ENCODE assay signal across 9 cellular contexts in the genomic region with DNA sequence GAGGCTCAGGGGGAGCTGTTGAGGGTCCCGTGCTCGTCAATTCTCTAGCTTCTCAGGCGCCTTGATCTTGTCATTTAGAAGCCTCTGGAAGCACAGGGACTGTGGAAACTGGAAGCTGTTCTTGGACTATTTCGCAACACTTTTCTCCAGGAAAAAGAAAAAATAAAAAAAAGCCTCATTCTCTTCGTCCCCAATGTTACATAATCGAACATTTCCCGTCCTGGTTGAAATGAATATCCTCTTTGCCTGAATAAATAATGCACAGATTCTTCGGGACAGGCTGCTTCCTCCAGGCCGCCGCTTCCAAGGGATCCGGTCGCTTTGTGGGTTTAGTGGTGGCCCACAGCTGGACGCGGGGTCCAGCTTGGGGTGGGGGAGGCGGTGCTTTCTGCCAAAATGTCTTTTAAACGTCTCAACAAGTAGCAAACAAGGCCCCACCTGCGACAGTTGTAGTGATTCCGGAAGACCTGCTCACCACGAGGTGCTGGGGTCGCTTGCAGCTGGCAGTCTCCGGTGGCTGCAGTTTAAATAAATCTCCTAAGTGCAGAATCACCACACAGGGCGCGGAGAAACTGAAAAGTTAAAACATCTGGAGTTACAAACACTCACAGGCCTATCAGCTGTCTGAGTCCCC.
DNase-seq lines count a peak whose midpoint lies in the region; ATAC-seq and TF ChIP-seq lines count a peak whose summit lies in the region.
"Had no signal": no experiment of that assay in that cellular context is flagged by ENCODE, and none has a peak within 500 bp of the region (broad histone marks: within the 10 kb centered on the region; RNA-seq: fewer than 3 reads in every experiment).

No MANE protein-coding gene starts in this region.

- peak overlapping the region; percentile 58 for H2AFZ ChIP-seq in ACC112 (ENCODE audit: low read length, unreplicated experiment)

- H3K4me3 ChIP-seq in ACC112 (ENCODE audit: low read depth, low read length) (no peak overlapping the region), epithelial cell of proximal tubule (ENCODE audit: low read depth, low read length) (peak overlapping the region; percentile 37)

- TF ChIP-seq CTCF in epithelial cell of proximal tubule (conservative IDR thresholded peaks at IDR 0.05; ENCODE audit: low read depth, low read length), result no peak

- no peaks in the 10 kb centered on the region for H3K36me3 ChIP-seq in ACC112 (ENCODE audit: insufficient read depth, low read length)

- H3K36me3 Mint-ChIP-seq in naive B cell, result no peaks in the 10 kb centered on the region

- H3K79me2 ChIP-seq in ACC112 (ENCODE audit: control insufficient read depth, insufficient read depth, low read length, unreplicated experiment), result no peaks in the 10 kb centered on the region

- H3K27me3 ChIP-seq in ACC112 (ENCODE audit: insufficient read depth, low read length), result no peaks in the 10 kb centered on the region

- H3K27ac Mint-ChIP-seq in naive B cell, result peak overlapping the region in 1 of 6 donors; percentile 33

- ATAC-seq in HG02642 (IDR thresholded peaks at IDR 0.05; ENCODE audit: poor library complexity, unreplicated experiment), result peak; percentile 73
- peak; percentile 30 to 47 for ATAC-seq in naive B cell (ENCODE audit: low read depth in 2 of 2)

- DNase-seq in epithelial cell of proximal tubule (ENCODE audit: low read depth), result no peak
- no peak for DNase-seq in naive B cell
- DNase-seq in NCI-H2196 treated with DMSO at 0.1 percent for 48 hours (lab: John Stamatoyannopoulos, UW; ENCODE audit: unreplicated experiment), result no peak
- no peak for DNase-seq in activated CD8-positive, alpha-beta memory T cell treated with anti-CD3 and anti-CD28 coated beads, Interleukin-2, amount 50 U/mL, for 48 hours
- DNase-seq in NCI-H128 (lab: John Stamatoyannopoulos, UW; ENCODE audit: unreplicated experiment), result no peak
- no peak for DNase-seq in cerebellar cortex (ENCODE audit: low spot score)
- DNase-seq: T1000 had no signal

- peak overlapping the region; percentile 59 to 91 (median 72) for H3K4me3 Mint-ChIP-seq in naive B cell

- H3K27me3 Mint-ChIP-seq in naive B cell, result peaks cover 0 to 17% (median 16%) of the 10 kb centered on the region in 3 donors

- peaks cover 12% of the 10 kb centered on the region for H3K4me1 ChIP-seq in ACC112 (ENCODE audit: control insufficient read depth, insufficient read depth, low read length, unreplicated experiment)

- H3K9me3 Mint-ChIP-seq in naive B cell, result no peaks in the 10 kb centered on the region

- H3K4me1 Mint-ChIP-seq in naive B cell, result peaks cover 5 to 16% (median 16%) of the 10 kb centered on the region in 3 donors

- no peak overlapping the region for H3K27ac ChIP-seq in ACC112 (ENCODE audit: low read depth, low read length)
